In genomic region chr3:39408493-39409372, GRCh38 we compare ENCODE assay signal across 12 cellular contexts. TPM values are rescaled to one million over a fixed set of nuclear protein-coding genes. Genes with fewer than 3 reads are reported as not detected.
DNase-seq lines count a peak whose midpoint lies in the region; ATAC-seq and TF ChIP-seq lines count a peak whose summit lies in the region.
"Had no signal": no experiment of that assay in that cellular context is flagged by ENCODE, and none has a peak within 500 bp of the region (broad histone marks: within the 10 kb centered on the region; RNA-seq: fewer than 3 reads in every experiment).

No MANE protein-coding gene starts in this region.

- H3K36me3 Mint-ChIP-seq in CD4-positive, alpha-beta T cell (ENCODE audit: low read depth), result peaks cover 73% of the 10 kb centered on the region

- TF ChIP-seq EP300 in upper lobe of left lung (IDR thresholded peaks at IDR 0.05), result no peak

- WGBS in mesenchymal stem cell, result 83% methylated on average over 20 of the region's 21 CpGs
- 87 to 90% methylated on average over 21 of the region's 21 CpGs for WGBS in heart right ventricle, 2 donors
- WGBS in upper lobe of left lung, 2 donors, result 85% methylated on average over 21 of the region's 21 CpGs

- H3K9me3 Mint-ChIP-seq in CD4-positive, alpha-beta T cell, result no peaks in the 10 kb centered on the region

- H2BK120ac ChIP-seq in mesenchymal stem cell (ENCODE audit: low read depth, low read length), result no peak overlapping the region

- H2BK12ac ChIP-seq in mesenchymal stem cell (ENCODE audit: low read length in 2 of 2), result no peak overlapping the region

- no peak overlapping the region for H2AK5ac ChIP-seq in mesenchymal stem cell (ENCODE audit: low read length, severe bottlenecking)

- H3K4me1 Mint-ChIP-seq in CD4-positive, alpha-beta T cell (ENCODE audit: low read depth), result peaks cover 48% of the 10 kb centered on the region

- H3K79me1 ChIP-seq in mesenchymal stem cell (replicated peaks; ENCODE audit: low read length, poor library complexity, severe bottlenecking), result peaks cover 15% of the 10 kb centered on the region

- H3K4me3 Mint-ChIP-seq in CD4-positive, alpha-beta T cell, result peak overlapping the region; percentile 86

- no peak for TF ChIP-seq CTCF in CD4-positive, alpha-beta T cell (IDR thresholded peaks at IDR 0.05)
- TF ChIP-seq CTCF in LNCaP clone FGC (IDR thresholded peaks at IDR 0.05; ENCODE audit: control insufficient read depth, extremely low read depth, insufficient read depth), result no peak
- TF ChIP-seq CTCF in heart right ventricle (IDR thresholded peaks at IDR 0.05), result no peak
- no peak for TF ChIP-seq CTCF in upper lobe of left lung (IDR thresholded peaks at IDR 0.05)
- no peak for TF ChIP-seq CTCF in gastrocnemius medialis (IDR thresholded peaks at IDR 0.05 in 4 of 5, conservative IDR thresholded peaks at IDR 0.05 in 1 of 5)

- in situ Hi-C loops in gastrocnemius medialis (cut with MboI; ENCODE audit: low sequenced_read_pairs in 4 of 4), result loop anchor here in 1 of 4 donors (25.0 kb wide), 1 partner anchor 904 kb away; the partner anchor contains the start of gene EIF1B

- H3K27ac Mint-ChIP-seq in CD4-positive, alpha-beta T cell, result peak overlapping the region; percentile 88

- H3K4me1 ChIP-seq in mesenchymal stem cell (ENCODE audit: control insufficient read depth, insufficient read depth, low read depth, low read length), result peaks cover 13% of the 10 kb centered on the region
- H3K4me1 ChIP-seq in heart right ventricle, result peaks cover 2 to 45% (median 22%) of the 10 kb centered on the region in 9 donors
- H3K4me1 ChIP-seq in upper lobe of left lung, result peaks cover 21 to 38% (median 24%) of the 10 kb centered on the region in 4 donors
- peaks cover 17 to 23% of the 10 kb centered on the region in 2 donors for H3K4me1 ChIP-seq in gastrocnemius medialis

- H3K4me3 ChIP-seq in LNCaP clone FGC (ENCODE audit: low read depth, low read length), result peak overlapping the region; percentile 94
- H3K4me3 ChIP-seq in mesenchymal stem cell (ENCODE audit: insufficient read depth in 1 of 2, low read depth in 1 of 2, low read length in 2 of 2), result peak overlapping the region in 1 of 2 experiments; percentile 96
- H3K4me3 ChIP-seq in heart right ventricle, result peak overlapping the region in 1 of 10 donors; percentile 71
- H3K4me3 ChIP-seq in upper lobe of left lung, result no peak overlapping the region
- H3K4me3 ChIP-seq in gastrocnemius medialis, result no peak overlapping the region

- CTCF ChIA-PET in CD4-positive, alpha-beta T cell (lab: Charles Lee), result interaction anchor here (1.6 to 3.0 kb wide), 2 partner anchors 31 to 887 kb away, joined by 3 to 12 read pairs; no protein-coding TSS in a partner anchor

- peak overlapping the region; percentile 99 for H3K9ac ChIP-seq in mesenchymal stem cell (ENCODE audit: low read length)

- H3K27me3 Mint-ChIP-seq in CD4-positive, alpha-beta T cell, result no peaks in the 10 kb centered on the region

- no peak overlapping the region for H2AFZ ChIP-seq in mesenchymal stem cell (ENCODE audit: low read depth, low read length)

- H3K14ac ChIP-seq in mesenchymal stem cell (ENCODE audit: low read length in 2 of 2), result no peak overlapping the region

- peak overlapping the region; percentile 79 for H3K4me2 ChIP-seq in mesenchymal stem cell (ENCODE audit: low read length, poor library complexity, severe bottlenecking)

- no peak overlapping the region for H4K8ac ChIP-seq in mesenchymal stem cell (ENCODE audit: low read length)

- no peak overlapping the region for H3K23ac ChIP-seq in mesenchymal stem cell (ENCODE audit: low read length in 2 of 2)

- no peak overlapping the region for H4K91ac ChIP-seq in mesenchymal stem cell (ENCODE audit: low read length)

- no peak for DNase-seq in CD4-positive, alpha-beta T cell
- DNase-seq in LNCaP clone FGC (ENCODE audit: low read depth) (no peak), mesenchymal stem cell (no peak), heart right ventricle (no peak), upper lobe of left lung (no peak), 8988T (no peak), gastrocnemius medialis (no peak)
- DNase-seq in activated effector memory CD4-positive, alpha-beta T cell treated with Interleukin-2 at 50 U/mL for 16 hours, result peak; percentile 22
- DNase-seq: GDM1, NCI-H187 treated with DMSO at 0.1 percent for 48 hours, nucleus accumbens had no signal

- H3K36me3 ChIP-seq in mesenchymal stem cell (ENCODE audit: control insufficient read depth in 1 of 2, insufficient read depth in 2 of 2, low read depth in 1 of 2, low read length in 2 of 2), result peaks cover 41 to 61% of the 10 kb centered on the region in 2 experiments
- peaks cover 0 to 61% (median 52%) of the 10 kb centered on the region in 9 donors for H3K36me3 ChIP-seq in heart right ventricle
- peaks cover 22 to 61% (median 45%) of the 10 kb centered on the region in 4 donors for H3K36me3 ChIP-seq in upper lobe of left lung
- peaks cover 0 to 55% of the 10 kb centered on the region in 2 donors for H3K36me3 ChIP-seq in gastrocnemius medialis

- H3K27me3 ChIP-seq in CD4-positive, alpha-beta T cell (ENCODE audit: control insufficient read depth, insufficient read depth, low read length), result no peaks in the 10 kb centered on the region
- H3K27me3 ChIP-seq in mesenchymal stem cell (ENCODE audit: control insufficient read depth in 1 of 2, insufficient read depth in 1 of 2, low read length in 2 of 2), result no peaks in the 10 kb centered on the region
- H3K27me3 ChIP-seq in heart right ventricle, result no peaks in the 10 kb centered on the region
- no peaks in the 10 kb centered on the region for H3K27me3 ChIP-seq in upper lobe of left lung
- no peaks in the 10 kb centered on the region for H3K27me3 ChIP-seq in gastrocnemius medialis

- no peak for TF ChIP-seq POLR2A in upper lobe of left lung (IDR thresholded peaks at IDR 0.05)
- no peak for TF ChIP-seq POLR2A in gastrocnemius medialis (IDR thresholded peaks at IDR 0.05)

- ATAC-seq in CD4-positive, alpha-beta T cell (ENCODE audit: poor library complexity), result no peak
- ATAC-seq in heart right ventricle (no peak), upper lobe of left lung (ENCODE audit: low FRiP score in 2 of 2) (no peak), gastrocnemius medialis (no peak)

- intact Hi-C loops in CD4-positive, alpha-beta T cell (cut with DNase I, micrococcal nuclease), result loop anchor here in 1 of 2 experiments (5.0 to 10.0 kb wide), 7 partner anchors 39 to 1796 kb away; partner anchors contain the start of genes ACAA1 and MYD88
- intact Hi-C loops in heart right ventricle (cut with DNase I) (loop anchor here in 1 of 10 donors (5.0 kb wide), 1 partner anchor 899 kb away; the partner anchor contains the start of gene EIF1B), gastrocnemius medialis (cut with DNase I; ENCODE audit: low total_unique reads) (loop anchor here (5.0 kb wide), 1 partner anchor 1049 kb away; the partner anchor contains the start of gene RPL14)

- H3K4ac ChIP-seq in mesenchymal stem cell (ENCODE audit: low read depth in 1 of 2, low read length in 2 of 2), result peak overlapping the region in 1 of 2 experiments; percentile 51

- H3K27ac ChIP-seq in CD4-positive, alpha-beta T cell (ENCODE audit: low read depth, low read length), result peak overlapping the region; percentile 88
- H3K27ac ChIP-seq in mesenchymal stem cell (ENCODE audit: low read length, poor library complexity, severe bottlenecking) (no peak overlapping the region), heart right ventricle (no peak overlapping the region), upper lobe of left lung (no peak overlapping the region), gastrocnemius medialis (peak overlapping the region in 1 of 4 donors; percentile 92)

- no peak overlapping the region for H3K18ac ChIP-seq in mesenchymal stem cell (ENCODE audit: low read depth in 1 of 2, low read length in 2 of 2)

- H3K9me3 ChIP-seq in CD4-positive, alpha-beta T cell (ENCODE audit: control insufficient read depth, low read length), result no peaks in the 10 kb centered on the region
- no peaks in the 10 kb centered on the region for H3K9me3 ChIP-seq in mesenchymal stem cell (ENCODE audit: control insufficient read depth, low read length)
- no peaks in the 10 kb centered on the region for H3K9me3 ChIP-seq in heart right ventricle
- no peaks in the 10 kb centered on the region for H3K9me3 ChIP-seq in upper lobe of left lung
- no peaks in the 10 kb centered on the region for H3K9me3 ChIP-seq in gastrocnemius medialis

- H2BK15ac ChIP-seq in mesenchymal stem cell (ENCODE audit: low read depth, poor library complexity, severe bottlenecking), result no peak overlapping the region

- no peak overlapping the region for H2BK5ac ChIP-seq in mesenchymal stem cell (ENCODE audit: low read depth, low read length, poor library complexity, severe bottlenecking)

- POLR2A ChIA-PET in CD4-positive, alpha-beta T cell (lab: Charles Lee), result interaction anchor here (0.6 to 3.4 kb wide), 3 partner anchors 15 to 233 kb away, joined by 3 to 34 read pairs (median 3); no protein-coding TSS in a partner anchor

RNA-seq across cellular contexts. Expression of gene RPSA, which starts 2.2 kb away (rescaled TPM):
- 1,000 to 10,000 TPM; 1,930 to 1,974 TPM for total RNA-seq in CD4-positive, alpha-beta T cell
- 1,855 TPM for polyA plus RNA-seq in mesenchymal stem cell (2013, experiment 1 of 2)
- 1,954 TPM for polyA plus RNA-seq in mesenchymal stem cell (2013, experiment 2 of 2)
- total RNA-seq in heart right ventricle (100 to 1,000 TPM; 350 to 651 (median 384) TPM), upper lobe of left lung (100 to 1,000 TPM; 317 to 921 (median 709) TPM), gastrocnemius medialis (100 to 1,000 TPM; 644 to 857 (median 730) TPM)
- 1,000 to 10,000 TPM in 1 of 2 donors, 100 to 1,000 TPM in 1; 877 to 1,493 TPM for polyA plus RNA-seq in heart right ventricle

RNA-seq across cellular contexts. Expression of gene SLC25A38, which starts 25.6 kb away (rescaled TPM):
- total RNA-seq in CD4-positive, alpha-beta T cell, result 10 to 100 TPM; 43.2 to 44.7 TPM
- 29.8 TPM for polyA plus RNA-seq in mesenchymal stem cell (2013, experiment 1 of 2)
- polyA plus RNA-seq in mesenchymal stem cell (2013, experiment 2 of 2), result 29.6 TPM
- total RNA-seq in heart right ventricle (10 to 100 TPM in 9 of 10 donors, 1 to 10 TPM in 1; 9.7 to 25.8 (median 19.2) TPM), upper lobe of left lung (10 to 100 TPM; 17.5 to 36.5 (median 30.2) TPM), gastrocnemius medialis (10 to 100 TPM; 43.8 to 51.2 (median 48.2) TPM)
- polyA plus RNA-seq in heart right ventricle, result 10 to 100 TPM; 15.8 to 24.4 TPM

RNA-seq across cellular contexts. Expression of gene MOBP, which starts 58.7 kb away (rescaled TPM):
- not detected for total RNA-seq in CD4-positive, alpha-beta T cell
- polyA plus RNA-seq in mesenchymal stem cell (2013, experiment 1 of 2), result under 0.01 TPM
- not detected for polyA plus RNA-seq in mesenchymal stem cell (2013, experiment 2 of 2)
- total RNA-seq in heart right ventricle (under 1 TPM in 4 of 10 donors, not detected in 6; 0.07 to 0.59 (median 0.15) TPM), upper lobe of left lung (under 1 TPM in 1 of 6 donors, not detected in 5; 0.22 TPM), gastrocnemius medialis (not detected)
- polyA plus RNA-seq in heart right ventricle, result under 1 TPM in 1 of 2 donors, not detected in 1; 0.01 TPM
- polyA plus RNA-seq: esophagus had no signal
